15 cellular contexts compared by ENCODE assay signal in genomic region chr17:18159551-18160120, GRCh38. TPM values are rescaled to one million over a fixed set of nuclear protein-coding genes. Genes with fewer than 3 reads are reported as not detected.
DNase-seq lines count a peak whose midpoint lies in the region; ATAC-seq and TF ChIP-seq lines count a peak whose summit lies in the region.
"Had no signal": no experiment of that assay in that cellular context is flagged by ENCODE, and none has a peak within 500 bp of the region (broad histone marks: within the 10 kb centered on the region; RNA-seq: fewer than 3 reads in every experiment).

No MANE protein-coding gene starts in this region.

- ATAC-seq in stimulated activated naive CD8-positive, alpha-beta T cell treated with anti-CD3 and anti-CD28 coated beads, Interleukin-15, amount 100 ng/mL, for 72 hours, result no peak
- ATAC-seq in activated naive CD8-positive, alpha-beta T cell treated with anti-CD3 and anti-CD28 coated beads, Interleukin-2, amount 50 U/mL, for 24 hours, result no peak

- no peaks in the 10 kb centered on the region for H3K27me3 Mint-ChIP-seq in stimulated activated naive CD8-positive, alpha-beta T cell treated with anti-CD3 and anti-CD28 coated beads, Interleukin-15, Interleukin-2, amounts not matched to agents 100 ng/mL and 50 ng/mL, for 24 hours
- no peaks in the 10 kb centered on the region for H3K27me3 Mint-ChIP-seq in stimulated activated naive CD8-positive, alpha-beta T cell treated with anti-CD3 and anti-CD28 coated beads, Interleukin-15, amount 100 ng/mL, for 72 hours
- no peaks in the 10 kb centered on the region for H3K27me3 Mint-ChIP-seq in activated naive CD8-positive, alpha-beta T cell treated with anti-CD3 and anti-CD28 coated beads, Interleukin-2, amount 50 U/mL, for 24 hours
- no peaks in the 10 kb centered on the region for H3K27me3 Mint-ChIP-seq in mesothelial cell of epicardium (ENCODE audit: low read depth)
- no peaks in the 10 kb centered on the region for H3K27me3 Mint-ChIP-seq in activated naive CD4-positive, alpha-beta T cell treated with anti-CD3 and anti-CD28 coated beads for 36 hours (ENCODE audit: low read depth)

- peak overlapping the region; percentile 35 for H3K4me3 Mint-ChIP-seq in stimulated activated naive CD8-positive, alpha-beta T cell treated with anti-CD3 and anti-CD28 coated beads, Interleukin-15, Interleukin-2, amounts not matched to agents 100 ng/mL and 50 ng/mL, for 24 hours
- H3K4me3 Mint-ChIP-seq in stimulated activated naive CD8-positive, alpha-beta T cell treated with anti-CD3 and anti-CD28 coated beads, Interleukin-15, amount 100 ng/mL, for 72 hours, result no peak overlapping the region
- H3K4me3 Mint-ChIP-seq in activated naive CD8-positive, alpha-beta T cell treated with anti-CD3 and anti-CD28 coated beads, Interleukin-2, amount 50 U/mL, for 24 hours, result no peak overlapping the region
- peak overlapping the region; percentile 62 for H3K4me3 Mint-ChIP-seq in mesothelial cell of epicardium
- H3K4me3 Mint-ChIP-seq in activated naive CD4-positive, alpha-beta T cell treated with anti-CD3 and anti-CD28 coated beads for 36 hours, result no peak overlapping the region

- POLR2A ChIA-PET in GM10248 (lab: Yijun Ruan, JAX), result interaction anchor here (0.6 kb wide), 1 partner anchor 24 kb away, joined by 3 read pairs; the partner anchor contains the start of gene ALKBH5

- intact Hi-C loops in activated naive CD4-positive, alpha-beta T cell treated with anti-CD3 and anti-CD28 coated beads for 36 hours (cut with micrococcal nuclease), result no loop called here

- H3K4me1 Mint-ChIP-seq in stimulated activated naive CD8-positive, alpha-beta T cell treated with anti-CD3 and anti-CD28 coated beads, Interleukin-15, Interleukin-2, amounts not matched to agents 100 ng/mL and 50 ng/mL, for 24 hours (ENCODE audit: low read depth), result peaks cover 13% of the 10 kb centered on the region
- H3K4me1 Mint-ChIP-seq in stimulated activated naive CD8-positive, alpha-beta T cell treated with anti-CD3 and anti-CD28 coated beads, Interleukin-15, amount 100 ng/mL, for 72 hours, result peaks cover 24% of the 10 kb centered on the region
- peaks cover 8% of the 10 kb centered on the region for H3K4me1 Mint-ChIP-seq in activated naive CD8-positive, alpha-beta T cell treated with anti-CD3 and anti-CD28 coated beads, Interleukin-2, amount 50 U/mL, for 24 hours
- peaks cover 13% of the 10 kb centered on the region for H3K4me1 Mint-ChIP-seq in mesothelial cell of epicardium
- H3K4me1 Mint-ChIP-seq in activated naive CD4-positive, alpha-beta T cell treated with anti-CD3 and anti-CD28 coated beads for 36 hours (ENCODE audit: low read depth), result peaks cover 6% of the 10 kb centered on the region

- CTCF ChIA-PET in GM10248 (lab: Yijun Ruan, JAX), result interaction anchor here (1.0 to 5.1 kb wide), 6 partner anchors 10 to 58 kb away, joined by 3 to 26 read pairs (median 6); partner anchors contain the start of gene ALKBH5
- CTCF ChIA-PET in activated naive CD4-positive, alpha-beta T cell treated with anti-CD3 and anti-CD28 coated beads for 36 hours (lab: Charles Lee), result no interaction called here

- H3K36me3 Mint-ChIP-seq in stimulated activated naive CD8-positive, alpha-beta T cell treated with anti-CD3 and anti-CD28 coated beads, Interleukin-15, Interleukin-2, amounts not matched to agents 100 ng/mL and 50 ng/mL, for 24 hours (ENCODE audit: low read depth), result no peaks in the 10 kb centered on the region
- H3K36me3 Mint-ChIP-seq in activated naive CD8-positive, alpha-beta T cell treated with anti-CD3 and anti-CD28 coated beads, Interleukin-2, amount 50 U/mL, for 24 hours (ENCODE audit: low read depth), result no peaks in the 10 kb centered on the region
- H3K36me3 Mint-ChIP-seq in mesothelial cell of epicardium, result no peaks in the 10 kb centered on the region
- no peaks in the 10 kb centered on the region for H3K36me3 Mint-ChIP-seq in activated naive CD4-positive, alpha-beta T cell treated with anti-CD3 and anti-CD28 coated beads for 36 hours (ENCODE audit: low read depth)

- H3K27ac Mint-ChIP-seq in stimulated activated naive CD8-positive, alpha-beta T cell treated with anti-CD3 and anti-CD28 coated beads, Interleukin-15, Interleukin-2, amounts not matched to agents 100 ng/mL and 50 ng/mL, for 24 hours, result no peak overlapping the region
- no peak overlapping the region for H3K27ac Mint-ChIP-seq in stimulated activated naive CD8-positive, alpha-beta T cell treated with anti-CD3 and anti-CD28 coated beads, Interleukin-15, amount 100 ng/mL, for 72 hours
- peak overlapping the region; percentile 27 for H3K27ac Mint-ChIP-seq in activated naive CD8-positive, alpha-beta T cell treated with anti-CD3 and anti-CD28 coated beads, Interleukin-2, amount 50 U/mL, for 24 hours
- no peak overlapping the region for H3K27ac Mint-ChIP-seq in mesothelial cell of epicardium
- H3K27ac Mint-ChIP-seq in activated naive CD4-positive, alpha-beta T cell treated with anti-CD3 and anti-CD28 coated beads for 36 hours, result no peak overlapping the region

- no peaks in the 10 kb centered on the region for H3K9me3 Mint-ChIP-seq in stimulated activated naive CD8-positive, alpha-beta T cell treated with anti-CD3 and anti-CD28 coated beads, Interleukin-15, Interleukin-2, amounts not matched to agents 100 ng/mL and 50 ng/mL, for 24 hours
- no peaks in the 10 kb centered on the region for H3K9me3 Mint-ChIP-seq in stimulated activated naive CD8-positive, alpha-beta T cell treated with anti-CD3 and anti-CD28 coated beads, Interleukin-15, amount 100 ng/mL, for 72 hours
- H3K9me3 Mint-ChIP-seq in activated naive CD8-positive, alpha-beta T cell treated with anti-CD3 and anti-CD28 coated beads, Interleukin-2, amount 50 U/mL, for 24 hours, result no peaks in the 10 kb centered on the region
- H3K9me3 Mint-ChIP-seq in mesothelial cell of epicardium, result no peaks in the 10 kb centered on the region
- H3K9me3 Mint-ChIP-seq in activated naive CD4-positive, alpha-beta T cell treated with anti-CD3 and anti-CD28 coated beads for 36 hours, result no peaks in the 10 kb centered on the region

- no peak for DNase-seq in stimulated activated naive CD8-positive, alpha-beta T cell treated with anti-CD3 and anti-CD28 coated beads, Interleukin-15, amount 100 ng/mL, for 72 hours
- DNase-seq in activated naive CD8-positive, alpha-beta T cell treated with anti-CD3 and anti-CD28 coated beads, Interleukin-2, amount 50 U/mL, for 24 hours, result no peak
- DNase-seq in mesothelial cell of epicardium (ENCODE audit: low spot score in 2 of 2, unreplicated experiment in 2 of 2), result no peak
- no peak for DNase-seq in GM10248 (ENCODE audit: extremely low spot score)
- DNase-seq in activated naive CD4-positive, alpha-beta T cell treated with anti-CD3 and anti-CD28 coated beads for 36 hours, result no peak
- DNase-seq in activated CD4-positive, alpha-beta T cell treated with anti-CD3 and anti-CD28 coated beads for 1 hour, result no peak
- DNase-seq in putamen (ENCODE audit: low spot score), result no peak
- DNase-seq: activated CD4-positive, alpha-beta T cell treated with anti-CD3 and anti-CD28 coated beads for 4 hours; amygdala; NCI-H1417; NCI-H446; nucleus accumbens; Right ventricle myocardium superior; stimulated activated CD4-positive, alpha-beta T cell treated with anti-CD3 and anti-CD28 coated beads, Interleukin-4, amount 100 ng/mL, for 4 hours had no signal

- TF ChIP-seq CTCF in mesothelial cell of epicardium (IDR thresholded peaks at IDR 0.05; ENCODE audit: unreplicated experiment) (no peak), GM10248 (IDR thresholded peaks at IDR 0.05; ENCODE audit: control extremely low read depth, extremely low read depth, low read depth, missing control alignments) (no peak)

RNA-seq across cellular contexts. Expression of gene ALKBH5, which starts 24.0 kb away (rescaled TPM):
- total RNA-seq in mesothelial cell of epicardium, result 68.6 to 72.3 TPM (median 71.0 TPM) in 3 replicates
- 10 to 100 TPM; 83.4 to 86.7 TPM for total RNA-seq in activated naive CD4-positive, alpha-beta T cell treated with anti-CD3 and anti-CD28 coated beads for 36 hours

RNA-seq across cellular contexts. Expression of gene MYO15A, which starts 51.1 kb away (rescaled TPM):
- total RNA-seq in mesothelial cell of epicardium, result 6.3 to 8.2 TPM (median 6.3 TPM) in 3 replicates
- total RNA-seq in activated naive CD4-positive, alpha-beta T cell treated with anti-CD3 and anti-CD28 coated beads for 36 hours, result under 1 TPM; 0.31 to 0.40 TPM

Comparison
In these comparisons a context has a peak if more than half of its experiments do, and no peak if none do; other contexts are left out.
1. H3K4me3 Mint-ChIP-seq: peak in stimulated activated naive CD8-positive, alpha-beta T cell treated with anti-CD3 and anti-CD28 coated beads, Interleukin-15, Interleukin-2, amounts not matched to agents 100 ng/mL and 50 ng/mL, for 24 hours (single experiment) and mesothelial cell of epicardium (single experiment); none in stimulated activated naive CD8-positive, alpha-beta T cell treated with anti-CD3 and anti-CD28 coated beads, Interleukin-15, amount 100 ng/mL, for 72 hours (0 of 2), activated naive CD8-positive, alpha-beta T cell treated with anti-CD3 and anti-CD28 coated beads, Interleukin-2, amount 50 U/mL, for 24 hours (single experiment) and activated naive CD4-positive, alpha-beta T cell treated with anti-CD3 and anti-CD28 coated beads for 36 hours (single experiment).